In genomic region chr6:144158133-144158532, GRCh38 we compare ENCODE assay signal across 9 cellular contexts. TPM values are rescaled to one million over a fixed set of nuclear protein-coding genes. Genes with fewer than 3 reads are reported as not detected.
DNase-seq lines count a peak whose midpoint lies in the region; ATAC-seq and TF ChIP-seq lines count a peak whose summit lies in the region.
"Had no signal": no experiment of that assay in that cellular context is flagged by ENCODE, and none has a peak within 500 bp of the region (broad histone marks: within the 10 kb centered on the region; RNA-seq: fewer than 3 reads in every experiment).

No MANE protein-coding gene starts in this region.

- TF ChIP-seq CTCF in HCT116 (IDR thresholded peaks at IDR 0.05 in 2 of 3, conservative IDR thresholded peaks at IDR 0.05 in 1 of 3; ENCODE audit: borderline replicate concordance in 1 of 3, insufficient read depth in 1 of 3, low read depth in 2 of 3, low read length in 2 of 3) (no peak), adrenal gland (IDR thresholded peaks at IDR 0.05) (no peak), hepatocyte (IDR thresholded peaks at IDR 0.05; ENCODE audit: poor library complexity) (no peak), spleen (IDR thresholded peaks at IDR 0.05 in 8 of 11, conservative IDR thresholded peaks at IDR 0.05 in 3 of 11) (no peak), sigmoid colon (IDR thresholded peaks at IDR 0.05) (no peak)

- H3K4me2 ChIP-seq in HCT116 (ENCODE audit: low read length): peak overlapping the region; percentile 58
- no peak overlapping the region for H3K4me2 ChIP-seq in hepatocyte

- TF ChIP-seq RAD21 in HCT116 (IDR thresholded peaks at IDR 0.05; ENCODE audit: low read depth): no peak

- WGBS in adrenal gland, 4 donors: 26 to 62% (median 36%) methylated on average over 3 of the region's 3 CpGs
- 62% methylated on average over 3 of the region's 3 CpGs for WGBS in hepatocyte (ENCODE audit: low lambda C conversion rate, missing lambda C conversion rate)
- WGBS in spleen, 5 donors: 55 to 80% (median 67%) methylated on average over 3 of the region's 3 CpGs
- WGBS in sigmoid colon, 2 donors: 77 to 84% methylated on average over 3 of the region's 3 CpGs

- ATAC-seq in HCT116 (peak; percentile 78), HG03175 (IDR thresholded peaks at IDR 0.05; ENCODE audit: unreplicated experiment) (no peak)

- H3K79me2 ChIP-seq in HCT116 (ENCODE audit: insufficient read depth, low read length) (no peaks in the 10 kb centered on the region), hepatocyte (no peaks in the 10 kb centered on the region)

- CTCF ChIA-PET in HCT116 (lab: Charles Lee): no interaction called here

- H3K4me3 ChIP-seq in HCT116 (replicated peaks in 1 of 2; ENCODE audit: low read depth in 1 of 2, low read length in 2 of 2) (no peak overlapping the region), adrenal gland (no peak overlapping the region), hepatocyte (no peak overlapping the region), spleen (no peak overlapping the region), sigmoid colon (no peak overlapping the region)

- H2AFZ ChIP-seq in HCT116 (ENCODE audit: low read depth, low read length, poor library complexity, severe bottlenecking) (peak overlapping the region; percentile 39), hepatocyte (no peak overlapping the region)

- H3K9me3 ChIP-seq in HCT116 (ENCODE audit: control insufficient read depth in 1 of 2, insufficient read depth in 1 of 2, low read depth in 1 of 2, low read length in 2 of 2) (no peaks in the 10 kb centered on the region), adrenal gland (replicated peaks in 1 of 3) (no peaks in the 10 kb centered on the region), hepatocyte (ENCODE audit: low read depth) (no peaks in the 10 kb centered on the region), spleen (no peaks in the 10 kb centered on the region), sigmoid colon (no peaks in the 10 kb centered on the region)

- H3K27ac ChIP-seq in HCT116 (ENCODE audit: low read depth, low read length) (no peak overlapping the region), adrenal gland (peak overlapping the region in 3 of 5 donors; percentile 11 to 50 (median 27)), hepatocyte (no peak overlapping the region), spleen (peak overlapping the region in 7 of 8 donors; percentile 73 to 96 (median 76)), sigmoid colon (no peak overlapping the region)

- H4K20me1 ChIP-seq in HCT116 (ENCODE audit: insufficient read depth) (no peaks in the 10 kb centered on the region), hepatocyte (ENCODE audit: insufficient read depth, poor library complexity, severe bottlenecking) (no peaks in the 10 kb centered on the region)

- TF ChIP-seq EP300 in sigmoid colon (IDR thresholded peaks at IDR 0.05): no peak

- TF ChIP-seq POLR2A in HCT116 (IDR thresholded peaks at IDR 0.05; ENCODE audit: borderline replicate concordance, extremely low read depth, insufficient read depth, insufficient read length) (no peak), adrenal gland (IDR thresholded peaks at IDR 0.05) (no peak), spleen (IDR thresholded peaks at IDR 0.05) (no peak), sigmoid colon (IDR thresholded peaks at IDR 0.05) (no peak)

- H3K27me3 ChIP-seq in HCT116 (ENCODE audit: insufficient read depth, low read length) (no peaks in the 10 kb centered on the region), adrenal gland (no peaks in the 10 kb centered on the region), hepatocyte (no peaks in the 10 kb centered on the region), spleen (replicated peaks in 1 of 7) (no peaks in the 10 kb centered on the region), sigmoid colon (no peaks in the 10 kb centered on the region)

- no TSS peak for BruUV-seq in HCT116 (replicated peaks; lab: Mats Ljungman, UMichigan)

- H3K36me3 ChIP-seq in HCT116 (ENCODE audit: control insufficient read depth in 1 of 2, insufficient read depth in 2 of 2, low read length in 2 of 2) (no peaks in the 10 kb centered on the region), adrenal gland (replicated peaks in 1 of 2) (no peaks in the 10 kb centered on the region), hepatocyte (replicated peaks; ENCODE audit: insufficient read depth, low read depth) (no peaks in the 10 kb centered on the region), spleen (peaks cover 0 to 36% (median 0%) of the 10 kb centered on the region in 6 donors), sigmoid colon (no peaks in the 10 kb centered on the region)

- POLR2A ChIA-PET in HCT116 (lab: Charles Lee): no interaction called here

- RAD21 ChIA-PET in HCT116 (lab: Charles Lee; ENCODE audit: low non-redundant PET in 1 of 2, low total read pairs in 2 of 2, uncharacterized antibody in 2 of 2, unreplicated experiment in 2 of 2): no interaction called here

- peaks cover 2 to 16% of the 10 kb centered on the region in 2 experiments; a peak in 2 of 4 replicates for H3K4me1 ChIP-seq in HCT116 (ENCODE audit: control insufficient read depth in 1 of 2, insufficient read depth in 2 of 2, low read length in 2 of 2)
- H3K4me1 ChIP-seq in adrenal gland (replicated peaks in 1 of 2): peaks cover 12 to 38% of the 10 kb centered on the region in 2 donors
- peaks cover 12% of the 10 kb centered on the region for H3K4me1 ChIP-seq in hepatocyte (ENCODE audit: insufficient read depth)
- H3K4me1 ChIP-seq in spleen: peaks cover 32 to 100% (median 72%) of the 10 kb centered on the region in 6 donors
- peaks cover 0 to 21% (median 11%) of the 10 kb centered on the region in 4 donors for H3K4me1 ChIP-seq in sigmoid colon

- no peak overlapping the region for H3K9ac ChIP-seq in HCT116 (ENCODE audit: low read length)

- intact Hi-C loops in HCT116 (cut with micrococcal nuclease) (no loop called here), adrenal gland (cut with DNase I) (loop anchor here in 1 of 2 donors (10.0 kb wide), 1 partner anchor 57 kb away; no protein-coding TSS in a partner anchor), spleen (cut with DNase I; ENCODE audit: low total_unique reads) (loop anchor here (10.0 kb wide), 1 partner anchor 57 kb away; no protein-coding TSS in a partner anchor), sigmoid colon (cut with DNase I) (no loop called here)

- DNase-seq in HCT116 (ENCODE audit: low read depth, low spot score) (no peak), adrenal gland (peak; percentile 54 to 94 (median 90)), hepatocyte (ENCODE audit: low spot score) (peak; percentile 19), spleen (no peak), sigmoid colon (no peak), NCI-H2107 treated with DMSO at 0.1 percent for 48 hours (lab: John Stamatoyannopoulos, UW; ENCODE audit: unreplicated experiment) (no peak)
- no peak for DNase-seq in stimulated activated CD4-positive, alpha-beta T cell treated with anti-CD3 and anti-CD28 coated beads, Interleukin-4, amount 100 ng/mL, for 24 hours
- DNase-seq: NCI-H1694 treated with DMSO at 0.1 percent for 48 hours had no signal

- H3K9me2 ChIP-seq in HCT116 (ENCODE audit: insufficient read depth) (no peaks in the 10 kb centered on the region), hepatocyte (replicated peaks; ENCODE audit: insufficient read depth) (no peaks in the 10 kb centered on the region)

TF ChIP-seq in HCT116, 20 proteins besides CTCF, POLR2A, EP300 and RAD21 (continues in another document):
- no peak for TF ChIP-seq ZFX (IDR thresholded peaks at IDR 0.05)
- TF ChIP-seq, protein P1, sequence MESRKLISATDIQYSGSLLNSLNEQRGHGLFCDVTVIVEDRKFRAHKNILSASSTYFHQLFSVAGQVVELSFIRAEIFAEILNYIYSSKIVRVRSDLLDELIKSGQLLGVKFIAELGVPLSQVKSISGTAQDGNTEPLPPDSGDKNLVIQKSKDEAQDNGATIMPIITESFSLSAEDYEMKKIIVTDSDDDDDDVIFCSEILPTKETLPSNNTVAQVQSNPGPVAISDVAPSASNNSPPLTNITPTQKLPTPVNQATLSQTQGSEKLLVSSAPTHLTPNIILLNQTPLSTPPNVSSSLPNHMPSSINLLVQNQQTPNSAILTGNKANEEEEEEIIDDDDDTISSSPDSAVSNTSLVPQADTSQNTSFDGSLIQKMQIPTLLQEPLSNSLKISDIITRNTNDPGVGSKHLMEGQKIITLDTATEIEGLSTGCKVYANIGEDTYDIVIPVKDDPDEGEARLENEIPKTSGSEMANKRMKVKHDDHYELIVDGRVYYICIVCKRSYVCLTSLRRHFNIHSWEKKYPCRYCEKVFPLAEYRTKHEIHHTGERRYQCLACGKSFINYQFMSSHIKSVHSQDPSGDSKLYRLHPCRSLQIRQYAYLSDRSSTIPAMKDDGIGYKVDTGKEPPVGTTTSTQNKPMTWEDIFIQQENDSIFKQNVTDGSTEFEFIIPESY (IDR thresholded peaks at IDR 0.05; ENCODE audit: extremely low read depth, insufficient replicate concordance, low read length): no peak
- no peak for TF ChIP-seq EZH2 (IDR thresholded peaks at IDR 0.05)
- no peak for TF ChIP-seq YY1 (IDR thresholded peaks at IDR 0.05; ENCODE audit: extremely low read depth, insufficient replicate concordance, low read depth, low read length)
- TF ChIP-seq POLR2AphosphoS5 (IDR thresholded peaks at IDR 0.05; ENCODE audit: low read depth, low read length): no peak
- no peak for TF ChIP-seq EZH2phosphoT487 (IDR thresholded peaks at IDR 0.05; ENCODE audit: borderline replicate concordance)

RNA-seq across cellular contexts. Expression of gene STX11, which starts 7.8 kb away (rescaled TPM):
- total RNA-seq in HCT116 (2021; ENCODE audit: unreplicated experiment) (0.69 TPM), adrenal gland (10 to 100 TPM in 5 of 8 donors, 1 to 10 TPM in 3; 4.0 to 22.2 (median 13.8) TPM), hepatocyte (0.27 and 1.6 TPM in 2 replicates), spleen (10 to 100 TPM; 34.8 to 76.0 (median 52.0) TPM), sigmoid colon (1 to 10 TPM; 3.4 to 5.6 (median 4.8) TPM)
- 0.57 and 0.65 TPM in 2 replicates for polyA plus RNA-seq in HCT116 (2012)
- polyA plus RNA-seq in adrenal gland (1 to 10 TPM; 2.7 to 4.8 (median 4.6) TPM), hepatocyte (0.48 and 0.84 TPM in 2 replicates), spleen (10 to 100 TPM in 1 of 3 donors, 1 to 10 TPM in 2; 5.9 to 14.4 (median 9.3) TPM), sigmoid colon (1 to 10 TPM; 3.5 to 5.4 (median 4.2) TPM)

Comparison
In these comparisons a context has a peak if more than half of its experiments do, and no peak if none do; other contexts are left out.
1. DNase-seq: peak in adrenal gland (7 of 7) and hepatocyte (single experiment); none in HCT116 (single experiment), spleen (single experiment), sigmoid colon (single experiment), NCI-H2107 treated with DMSO at 0.1 percent for 48 hours (single experiment) and stimulated activated CD4-positive, alpha-beta T cell treated with anti-CD3 and anti-CD28 coated beads, Interleukin-4, amount 100 ng/mL, for 24 hours (single experiment).
2. H3K27ac ChIP-seq: peak in adrenal gland (3 of 5) and spleen (7 of 8); none in HCT116 (single experiment), hepatocyte (single experiment) and sigmoid colon (0 of 4).